ENCODE assay signal across 6 cellular contexts in the genomic region with DNA sequence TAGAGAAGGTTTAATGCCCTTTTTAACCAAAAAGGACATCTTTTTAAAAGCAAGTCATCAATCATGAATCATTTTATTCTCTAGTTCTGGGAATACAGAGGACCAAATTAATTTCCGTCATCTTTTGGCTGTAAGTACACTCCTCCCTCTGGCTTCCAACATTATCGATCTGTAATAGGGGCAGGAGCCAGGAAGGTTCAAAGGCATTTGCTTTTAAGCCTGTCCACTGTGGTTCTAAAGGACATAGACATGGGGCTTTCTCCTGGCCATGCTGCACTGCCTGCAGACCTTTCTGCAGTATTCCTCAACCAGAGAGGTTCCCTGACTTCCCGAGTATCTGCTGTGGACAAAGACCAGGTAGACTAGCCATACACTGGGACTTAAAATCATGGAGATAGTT.
"Had no signal": no experiment of that assay in that cellular context is flagged by ENCODE, and none has a peak within 500 bp of the region (broad histone marks: within the 10 kb centered on the region; RNA-seq: fewer than 3 reads in every experiment).

No MANE protein-coding gene starts in this region.

- H3K4me3 ChIP-seq: K562 had no signal

- H3K27ac ChIP-seq: HL-60 had no signal

- ATAC-seq: K562 had no signal

- FAIRE-seq: HTR-8/SVneo, K562 had no signal

- DNase-seq: IMR-90, KBM-7, KG1 had no signal
